ENCODE assay signal across 8 cellular contexts in genomic region chr18:62717850-62718229, GRCh38. TPM values are rescaled to one million over a fixed set of nuclear protein-coding genes. Genes with fewer than 3 reads are reported as not detected.
A peak's percentile ranks its signal among the peaks of the same experiment; 100 is the strongest.
DNase-seq lines count a peak whose midpoint lies in the region; ATAC-seq and TF ChIP-seq lines count a peak whose summit lies in the region.

No MANE protein-coding gene starts in this region.

- no peak overlapping the region for H3K27ac ChIP-seq in CD4-positive, alpha-beta T cell (ENCODE audit: low read depth, low read length)

- no peak for DNase-seq in CD4-positive, alpha-beta T cell
- DNase-seq in NCI-H69 (lab: John Stamatoyannopoulos, UW): peak; percentile 78
- DNase-seq in effector memory CD8-positive, alpha-beta T cell: no peak
- DNase-seq in nephron progenitor cell: no peak
- no peak for DNase-seq in NCI-H1436 treated with DMSO at 0.1 percent for 48 hours (lab: John Stamatoyannopoulos, UW)
- no peak for DNase-seq in NCI-H1105 treated with DMSO at 0.1 percent for 48 hours (lab: John Stamatoyannopoulos, UW)

- H3K27ac Mint-ChIP-seq in CD4-positive, alpha-beta T cell: peak overlapping the region; percentile 76
- H3K27ac Mint-ChIP-seq in effector memory CD8-positive, alpha-beta T cell: peak overlapping the region; percentile 41 to 72
- peak overlapping the region; percentile 97 for H3K27ac Mint-ChIP-seq in nephron progenitor cell

- H3K4me1 Mint-ChIP-seq in CD4-positive, alpha-beta T cell (ENCODE audit: low read depth): peaks cover 30% of the 10 kb centered on the region
- H3K4me1 Mint-ChIP-seq in effector memory CD8-positive, alpha-beta T cell (ENCODE audit: low read depth in 2 of 2): peaks cover 18 to 29% of the 10 kb centered on the region in 2 donors
- peaks cover 77% of the 10 kb centered on the region for H3K4me1 Mint-ChIP-seq in nephron progenitor cell

- no peaks in the 10 kb centered on the region for H3K9me3 Mint-ChIP-seq in CD4-positive, alpha-beta T cell
- H3K9me3 Mint-ChIP-seq in effector memory CD8-positive, alpha-beta T cell: no peaks in the 10 kb centered on the region
- H3K9me3 Mint-ChIP-seq in nephron progenitor cell: no peaks in the 10 kb centered on the region

- POLR2A ChIA-PET in CD4-positive, alpha-beta T cell (lab: Charles Lee): no interaction called here

- no peaks in the 10 kb centered on the region for H3K27me3 ChIP-seq in CD4-positive, alpha-beta T cell (ENCODE audit: control insufficient read depth, insufficient read depth, low read length)

- CTCF ChIA-PET in CD4-positive, alpha-beta T cell (lab: Charles Lee): no interaction called here

- intact Hi-C loops in CD4-positive, alpha-beta T cell (cut with DNase I, micrococcal nuclease): loop anchor here (5.0 to 10.0 kb wide), 8 partner anchors 64 to 704 kb away; partner anchors contain the start of genes PIGN (in 2 of the 2), RELCH (in 2 of the 2), KDSR (in 1 of the 2) and VPS4B (in 1 of the 2)

- no peaks in the 10 kb centered on the region for H3K9me3 ChIP-seq in CD4-positive, alpha-beta T cell (ENCODE audit: control insufficient read depth, low read length)

- H3K36me3 Mint-ChIP-seq in CD4-positive, alpha-beta T cell (ENCODE audit: low read depth): peaks cover 5% of the 10 kb centered on the region
- peaks cover 12% of the 10 kb centered on the region for H3K36me3 Mint-ChIP-seq in effector memory CD8-positive, alpha-beta T cell (ENCODE audit: insufficient read depth)
- no peaks in the 10 kb centered on the region for H3K36me3 Mint-ChIP-seq in nephron progenitor cell (ENCODE audit: low read depth)

- H3K27me3 Mint-ChIP-seq in CD4-positive, alpha-beta T cell: no peaks in the 10 kb centered on the region
- no peaks in the 10 kb centered on the region for H3K27me3 Mint-ChIP-seq in effector memory CD8-positive, alpha-beta T cell
- peaks cover 2% of the 10 kb centered on the region for H3K27me3 Mint-ChIP-seq in nephron progenitor cell (ENCODE audit: low read depth, poor library complexity)

- no peak for TF ChIP-seq CTCF in CD4-positive, alpha-beta T cell (IDR thresholded peaks at IDR 0.05)
- no peak for TF ChIP-seq CTCF in nephron progenitor cell (IDR thresholded peaks at IDR 0.05)

- H3K4me3 Mint-ChIP-seq in CD4-positive, alpha-beta T cell: peak overlapping the region; percentile 91
- H3K4me3 Mint-ChIP-seq in effector memory CD8-positive, alpha-beta T cell: peak overlapping the region; percentile 74 to 80
- H3K4me3 Mint-ChIP-seq in nephron progenitor cell: peak overlapping the region; percentile 91

- no peak for ATAC-seq in CD4-positive, alpha-beta T cell (ENCODE audit: poor library complexity)
- ATAC-seq in effector memory CD8-positive, alpha-beta T cell (replicated peaks): no peak
- no peak for ATAC-seq in GM21390 (IDR thresholded peaks at IDR 0.05; ENCODE audit: unreplicated experiment)
- no peak for ATAC-seq in GM19397 (IDR thresholded peaks at IDR 0.05; ENCODE audit: unreplicated experiment)

RNA-seq across cellular contexts. Expression of gene PHLPP1, which starts 2.5 kb away (rescaled TPM):
- total RNA-seq in CD4-positive, alpha-beta T cell: 1 to 10 TPM; 6.8 to 7.1 TPM
